Comparison of ENCODE assay signal across 26 cellular contexts in genomic region chr6:40165036-40165709, GRCh38.
"Had no signal": no experiment of that assay in that cellular context is flagged by ENCODE, and none has a peak within 500 bp of the region (broad histone marks: within the 10 kb centered on the region; RNA-seq: fewer than 3 reads in every experiment).

No MANE protein-coding gene starts in this region.

- ATAC-seq: foreskin keratinocyte; gastroesophageal sphincter; heart left ventricle; left lobe of liver; naive thymus-derived CD8-positive, alpha-beta T cell; right lobe of liver; stimulated activated naive CD8-positive, alpha-beta T cell treated with anti-CD3 and anti-CD28 coated beads, Interleukin-15, amount 100 ng/mL, for 72 hours had no signal

- H3K4me1 Mint-ChIP-seq: naive thymus-derived CD8-positive, alpha-beta T cell; stimulated activated naive CD8-positive, alpha-beta T cell treated with anti-CD3 and anti-CD28 coated beads, Interleukin-15, amount 100 ng/mL, for 72 hours had no signal

- H3K4me2 ChIP-seq: hepatocyte, smooth muscle cell had no signal

- H3K27ac Mint-ChIP-seq: endodermal cell; naive thymus-derived CD8-positive, alpha-beta T cell; nephron progenitor cell had no signal

- H3K4me3 Mint-ChIP-seq: endodermal cell; naive thymus-derived CD8-positive, alpha-beta T cell; nephron progenitor cell; stimulated activated naive CD8-positive, alpha-beta T cell treated with anti-CD3 and anti-CD28 coated beads, Interleukin-15, amount 100 ng/mL, for 72 hours had no signal

- H3K9me3 Mint-ChIP-seq: endodermal cell; naive thymus-derived CD8-positive, alpha-beta T cell; nephron progenitor cell; stimulated activated naive CD8-positive, alpha-beta T cell treated with anti-CD3 and anti-CD28 coated beads, Interleukin-15, amount 100 ng/mL, for 72 hours had no signal

- H3K36me3 ChIP-seq: esophagus muscularis mucosa, gastroesophageal sphincter, heart left ventricle, ovary, right lobe of liver, suprapubic skin, thyroid gland, vagina had no signal

- H3K9me3 ChIP-seq: ovary, right lobe of liver, suprapubic skin, thyroid gland, vagina had no signal

- H3K4me1 ChIP-seq: esophagus muscularis mucosa, foreskin keratinocyte, gastroesophageal sphincter, heart left ventricle, right lobe of liver, thyroid gland, vagina had no signal

- H3K27ac ChIP-seq: epithelial cell of prostate, esophagus muscularis mucosa, foreskin keratinocyte, gastroesophageal sphincter, heart left ventricle, hepatocyte, ovary, right lobe of liver, suprapubic skin, thyroid gland, vagina had no signal

- H3K27me3 ChIP-seq: esophagus muscularis mucosa, foreskin keratinocyte, hepatocyte, ovary, right lobe of liver, thyroid gland, vagina had no signal

- FAIRE-seq: colon, kidney had no signal

- H3K79me2 ChIP-seq: hepatocyte had no signal

- H3K4me3 ChIP-seq: esophagus muscularis mucosa, heart left ventricle, hepatocyte, ovary, right lobe of liver, smooth muscle cell, thyroid gland, vagina had no signal

- H2AFZ ChIP-seq: hepatocyte had no signal

- H3K36me3 Mint-ChIP-seq: naive thymus-derived CD8-positive, alpha-beta T cell had no signal

- DNase-seq: effector CD8-positive, alpha-beta T cell; foreskin keratinocyte; heart left ventricle; naive thymus-derived CD8-positive, alpha-beta T cell; nephron progenitor cell; right lobe of liver; stimulated activated CD4-positive, alpha-beta T cell treated with anti-CD3 and anti-CD28 coated beads, Interleukin-12 subunit alpha, Interleukin-12 subunit beta, amount 100 ng/mL, for 4 hours; stimulated activated CD4-positive, alpha-beta T cell treated with anti-CD3 and anti-CD28 coated beads, Interleukin-1b, Interleukin-23, amount 100 ng/mL, for 48 hours; stimulated activated CD4-positive, alpha-beta T cell treated with anti-CD3 and anti-CD28 coated beads, Interleukin-4, amount 100 ng/mL, for 1 hour; stimulated activated CD8-positive, alpha-beta memory T cell treated with anti-CD3 and anti-CD28 coated beads, Interleukin-4, amount 100 ng/mL, for 48 hours; stimulated activated naive CD4-positive, alpha-beta T cell; stimulated activated naive CD8-positive, alpha-beta T cell treated with anti-CD3 and anti-CD28 coated beads, Interleukin-15, amount 100 ng/mL, for 72 hours; thyroid gland; trophoblast cell had no signal
